In the genomic region with DNA sequence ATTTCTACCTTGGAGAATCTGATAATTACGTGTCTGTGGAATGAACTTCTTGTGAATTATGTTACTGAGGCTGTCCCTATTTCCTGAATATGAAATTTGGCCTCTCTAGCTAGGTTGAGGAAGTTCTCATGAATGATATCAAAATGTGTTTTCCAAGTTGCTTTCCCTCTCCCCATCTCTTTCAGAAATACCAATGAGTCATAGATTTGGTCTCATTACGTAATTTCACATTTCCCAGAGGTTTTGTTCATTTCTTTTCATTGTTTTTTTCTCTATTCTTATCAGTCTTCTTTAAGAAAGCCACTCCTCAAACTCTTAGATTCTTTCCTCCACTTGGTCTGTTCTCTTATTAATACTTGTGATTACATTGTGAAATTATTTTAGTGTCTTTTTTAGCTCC, we compare ENCODE assay signal across 27 cellular contexts.
DNase-seq lines count a peak whose midpoint lies in the region; ATAC-seq and TF ChIP-seq lines count a peak whose summit lies in the region.
"Had no signal": no experiment of that assay in that cellular context is flagged by ENCODE, and none has a peak within 500 bp of the region (broad histone marks: within the 10 kb centered on the region; RNA-seq: fewer than 3 reads in every experiment).

No MANE protein-coding gene starts in this region.

- no peaks in the 10 kb centered on the region for H3K27me3 ChIP-seq in PC-3 (ENCODE audit: low read length)
- H3K27me3 ChIP-seq: body of pancreas, esophagus muscularis mucosa, SJCRH30, suprapubic skin had no signal

- no peak overlapping the region for H2AFZ ChIP-seq in PC-3 (ENCODE audit: low read length)

- ATAC-seq in PC-3 (no peak), HG02610 (IDR thresholded peaks at IDR 0.05; ENCODE audit: unreplicated experiment) (no peak)
- ATAC-seq: body of pancreas; left ventricle myocardium superior; naive thymus-derived CD8-positive, alpha-beta T cell; Panc1; T-cell had no signal

- TF ChIP-seq CTCF in Calu3 (IDR thresholded peaks at IDR 0.05; ENCODE audit: unreplicated experiment) (no peak), PC-3 (conservative IDR thresholded peaks at IDR 0.05; ENCODE audit: low read depth, low read length) (no peak), fibroblast of the aortic adventitia (IDR thresholded peaks at IDR 0.05; ENCODE audit: insufficient read depth, low read length) (no peak)

- no peaks in the 10 kb centered on the region for H4K20me1 ChIP-seq in PC-3 (ENCODE audit: low read length)

- H3K27me3 Mint-ChIP-seq in Calu3 (ENCODE audit: unreplicated experiment) = no peaks in the 10 kb centered on the region
- H3K27me3 Mint-ChIP-seq: activated naive CD8-positive, alpha-beta T cell; naive thymus-derived CD8-positive, alpha-beta T cell; T-cell had no signal

- POLR2A ChIA-PET in PC-3 (lab: Charles Lee; ENCODE audit: unreplicated experiment) = no interaction called here

- H3K27ac Mint-ChIP-seq in Calu3 (ENCODE audit: unreplicated experiment) = peak overlapping the region; percentile 78
- H3K27ac Mint-ChIP-seq: activated naive CD8-positive, alpha-beta T cell; mesothelial cell of epicardium; naive thymus-derived CD8-positive, alpha-beta T cell; T-cell had no signal

- intact Hi-C loops in Calu3 (cut with micrococcal nuclease; ENCODE audit: unreplicated experiment) (loop anchor here (10.0 kb wide), 1 partner anchor 107 kb away; no protein-coding TSS in a partner anchor), PC-3 (cut with micrococcal nuclease) (no loop called here)

- H3K79me2 ChIP-seq in PC-3 (ENCODE audit: low read length) = no peaks in the 10 kb centered on the region

- H3K4me1 Mint-ChIP-seq in Calu3 (ENCODE audit: low read depth, unreplicated experiment) = peaks cover 21% of the 10 kb centered on the region
- H3K4me1 Mint-ChIP-seq: mesothelial cell of epicardium; naive thymus-derived CD8-positive, alpha-beta T cell; T-cell had no signal

- peaks cover 14% of the 10 kb centered on the region for H3K9me3 Mint-ChIP-seq in Calu3 (ENCODE audit: low read depth, unreplicated experiment)

- H3K4me1 ChIP-seq in PC-3 (ENCODE audit: insufficient read depth, low read length) = no peaks in the 10 kb centered on the region
- H3K4me1 ChIP-seq: body of pancreas, esophagus muscularis mucosa, SJCRH30, suprapubic skin had no signal

- no peak overlapping the region for H3K4me3 Mint-ChIP-seq in Calu3 (ENCODE audit: low read depth, unreplicated experiment)
- H3K4me3 Mint-ChIP-seq: activated naive CD8-positive, alpha-beta T cell; mesothelial cell of epicardium; naive thymus-derived CD8-positive, alpha-beta T cell; T-cell had no signal

- no peaks in the 10 kb centered on the region for H3K9me2 ChIP-seq in PC-3 (replicated peaks; ENCODE audit: low read length)

- no peak overlapping the region for H3K9ac ChIP-seq in PC-3 (ENCODE audit: low read length)
- H3K9ac ChIP-seq: KMS-11 had no signal

- H3K36me3 Mint-ChIP-seq in Calu3 (ENCODE audit: insufficient read depth, unreplicated experiment) = no peaks in the 10 kb centered on the region
- H3K36me3 Mint-ChIP-seq: activated naive CD8-positive, alpha-beta T cell; naive thymus-derived CD8-positive, alpha-beta T cell; T-cell had no signal

- H3K4me3 ChIP-seq in PC-3 (ENCODE audit: low read length) = no peak overlapping the region
- no peak overlapping the region for H3K4me3 ChIP-seq in fibroblast of the aortic adventitia (ENCODE audit: low read depth, low read length)
- H3K4me3 ChIP-seq: body of pancreas, coronary artery, esophagus muscularis mucosa, SJCRH30, smooth muscle cell, suprapubic skin had no signal

- H3K9me3 ChIP-seq in PC-3 (ENCODE audit: low read length) = no peaks in the 10 kb centered on the region
- H3K9me3 ChIP-seq: body of pancreas, SJCRH30, suprapubic skin had no signal

- no TSS peak for BruUV-seq in Calu3 (replicated peaks; lab: Mats Ljungman, UMichigan)
- BruUV-seq in PC-3 (replicated peaks; lab: Mats Ljungman, UMichigan) = no TSS peak

- H3K36me3 ChIP-seq in PC-3 (ENCODE audit: low read depth, low read length) = no peaks in the 10 kb centered on the region
- H3K36me3 ChIP-seq: esophagus muscularis mucosa, SJCRH30, suprapubic skin had no signal

- H3K4me2 ChIP-seq in PC-3 (ENCODE audit: low read length) = no peak overlapping the region
- H3K4me2 ChIP-seq: KMS-11, smooth muscle cell had no signal

- CTCF ChIA-PET in Calu3 (lab: Charles Lee) = no interaction called here
- CTCF ChIA-PET in PC-3 (lab: Charles Lee) = no interaction called here

- DNase-seq in Calu3 (no peak), M059J (ENCODE audit: low read depth) (peak; percentile 18), PC-3 (peak; percentile 23), fibroblast of the aortic adventitia (ENCODE audit: low read depth) (peak; percentile 2), NCI-H146 (lab: John Stamatoyannopoulos, UW) (no peak), DMS79 (lab: John Stamatoyannopoulos, UW) (no peak), NCI-H1092 treated with DMSO at 0.1 percent for 48 hours (lab: John Stamatoyannopoulos, UW) (no peak)
- DNase-seq: activated CD4-positive, alpha-beta T cell treated with anti-CD3 and anti-CD28 coated beads, Interleukin-2, amount 50 U/mL, for 48 hours; activated CD8-positive, alpha-beta memory T cell treated with anti-CD3 and anti-CD28 coated beads, Interleukin-2, amount 50 U/mL, for 4 hours; body of pancreas; C1 segment of cervical spinal cord; left ventricle myocardium superior; naive thymus-derived CD8-positive, alpha-beta T cell; NCI-H1417 treated with DMSO at 0.1 percent for 48 hours; NCI-H446 treated with DMSO at 0.1 percent for 48 hours; SJCRH30; stimulated activated CD4-positive, alpha-beta T cell treated with anti-CD3 and anti-CD28 coated beads, Interleukin-2, amount 100 ng/mL, for 24 hours; T-cell had no signal

- H3K27ac ChIP-seq in PC-3 (ENCODE audit: low read length) = no peak overlapping the region
- H3K27ac ChIP-seq: body of pancreas, coronary artery, esophagus muscularis mucosa, KMS-11, SJCRH30, suprapubic skin had no signal

- no peaks in the 10 kb centered on the region for H3F3A ChIP-seq in PC-3 (ENCODE audit: low read length, unreplicated experiment)

Comparison
In these comparisons a context has a peak if more than half of its experiments do, and no peak if none do; other contexts are left out.
1. DNase-seq: peak in M059J (single experiment), PC-3 (single experiment) and fibroblast of the aortic adventitia (single experiment); none in Calu3 (single experiment), NCI-H146 (single experiment), DMS79 (single experiment) and NCI-H1092 treated with DMSO at 0.1 percent for 48 hours (single experiment).